In genomic region chr13:92959790-92960189, GRCh38 we compare ENCODE assay signal across 32 cellular contexts.
"Had no signal": no experiment of that assay in that cellular context is flagged by ENCODE, and none has a peak within 500 bp of the region (broad histone marks: within the 10 kb centered on the region; RNA-seq: fewer than 3 reads in every experiment).

No MANE protein-coding gene starts in this region.

- H3K36me3 ChIP-seq: ascending aorta, cardiac muscle cell had no signal

- ATAC-seq: activated CD4-positive, alpha-beta T cell treated with anti-CD3 and anti-CD28 coated beads for 36 hours; activated CD4-positive, CD25-positive, alpha-beta regulatory T cell treated with anti-CD3 and anti-CD28 coated beads, Interleukin-2, amount 50 U/mL, for 24 hours; activated CD8-positive, alpha-beta memory T cell treated with anti-CD3 and anti-CD28 coated beads, Interleukin-2, amount 10 ng/mL, durations not matched to agents 7 days and 5 days; activated CD8-positive, alpha-beta T cell treated with anti-CD3 and anti-CD28 coated beads, Interleukin-2, amount 10 ng/mL, durations not matched to agents 7 days and 5 days; activated naive CD8-positive, alpha-beta T cell treated with anti-CD3 and anti-CD28 coated beads, Interleukin-2, amount 50 U/mL, for 24 hours; WTC11 had no signal

- H3K27me3 ChIP-seq: ascending aorta, cardiac muscle cell had no signal

- FAIRE-seq: bronchial epithelial cell, TTC549 had no signal

- DNase-seq: activated CD4-positive, alpha-beta memory T cell treated with anti-CD3 and anti-CD28 coated beads, Interleukin-2, amount 10 ng/mL, durations not matched to agents 7 days and 5 days; activated CD4-positive, alpha-beta T cell treated with anti-CD3 and anti-CD28 coated beads for 1 hour; activated CD4-positive, alpha-beta T cell treated with anti-CD3 and anti-CD28 coated beads for 36 hours; activated CD4-positive, alpha-beta T cell treated with anti-CD3 and anti-CD28 coated beads for 48 hours; activated CD4-positive, alpha-beta T cell treated with anti-CD3 and anti-CD28 coated beads, Interleukin-2, amount 10 ng/mL, durations not matched to agents 7 days and 5 days; activated CD4-positive, alpha-beta T cell treated with anti-CD3 and anti-CD28 coated beads, Interleukin-2, amount 50 U/mL, for 48 hours; activated CD4-positive, CD25-positive, alpha-beta regulatory T cell; activated CD8-positive, alpha-beta memory T cell treated with anti-CD3 and anti-CD28 coated beads for 24 hours; activated CD8-positive, alpha-beta memory T cell treated with anti-CD3 and anti-CD28 coated beads, Interleukin-2, amount 10 ng/mL, durations not matched to agents 7 days and 5 days; activated CD8-positive, alpha-beta memory T cell treated with anti-CD3 and anti-CD28 coated beads, Interleukin-2, amount 50 U/mL, for 48 hours; activated CD8-positive, alpha-beta T cell treated with anti-CD3 and anti-CD28 coated beads, Interleukin-2, amount 10 ng/mL, durations not matched to agents 7 days and 5 days; activated effector memory CD4-positive, alpha-beta T cell treated with Interleukin-2 at 50 U/mL for 16 hours; activated gamma-delta T cell; activated naive CD4-positive, alpha-beta T cell treated with anti-CD3 and anti-CD28 coated beads, Interleukin-2, amount 10 ng/mL, durations not matched to agents 7 days and 5 days; activated naive CD4-positive, alpha-beta T cell treated with Interleukin-2 at 50 U/mL for 16 hours; activated naive CD8-positive, alpha-beta T cell treated with anti-CD3 and anti-CD28 coated beads, Interleukin-2, amount 10 ng/mL, durations not matched to agents 7 days and 5 days; activated naive CD8-positive, alpha-beta T cell treated with anti-CD3 and anti-CD28 coated beads, Interleukin-2, amount 50 U/mL, for 24 hours; activated T-cell treated with anti-CD3 and anti-CD28 coated beads, Interleukin-2, amount 50 U/mL, for 24 hours; activated T-cell treated with anti-CD3 and anti-CD28 coated beads, Interleukin-2, amount 50 U/mL, for 48 hours; amygdala; anterior cingulate cortex; central memory CD4-positive, alpha-beta T cell; T-helper 1 cell; T-helper 2 cell; T-helper 9 cell had no signal

- H3K27ac ChIP-seq: ascending aorta, cardiac muscle cell, VCaP had no signal

- H3K4me1 ChIP-seq: ascending aorta had no signal

- H3K4me3 ChIP-seq: ascending aorta, cardiac muscle cell had no signal

- H3K9me3 ChIP-seq: ascending aorta had no signal
